Comparison of ENCODE assay signal across 2 cellular contexts in genomic region chr10:77041636-77042258, GRCh38.
TF ChIP-seq lines count a peak whose summit lies in the region.

No MANE protein-coding gene starts in this region.

TF ChIP-seq in GM23338, 12 proteins besides CTCF, POLR2A, EP300 and RAD21 (continued from another document):
- TF ChIP-seq, protein P1, sequence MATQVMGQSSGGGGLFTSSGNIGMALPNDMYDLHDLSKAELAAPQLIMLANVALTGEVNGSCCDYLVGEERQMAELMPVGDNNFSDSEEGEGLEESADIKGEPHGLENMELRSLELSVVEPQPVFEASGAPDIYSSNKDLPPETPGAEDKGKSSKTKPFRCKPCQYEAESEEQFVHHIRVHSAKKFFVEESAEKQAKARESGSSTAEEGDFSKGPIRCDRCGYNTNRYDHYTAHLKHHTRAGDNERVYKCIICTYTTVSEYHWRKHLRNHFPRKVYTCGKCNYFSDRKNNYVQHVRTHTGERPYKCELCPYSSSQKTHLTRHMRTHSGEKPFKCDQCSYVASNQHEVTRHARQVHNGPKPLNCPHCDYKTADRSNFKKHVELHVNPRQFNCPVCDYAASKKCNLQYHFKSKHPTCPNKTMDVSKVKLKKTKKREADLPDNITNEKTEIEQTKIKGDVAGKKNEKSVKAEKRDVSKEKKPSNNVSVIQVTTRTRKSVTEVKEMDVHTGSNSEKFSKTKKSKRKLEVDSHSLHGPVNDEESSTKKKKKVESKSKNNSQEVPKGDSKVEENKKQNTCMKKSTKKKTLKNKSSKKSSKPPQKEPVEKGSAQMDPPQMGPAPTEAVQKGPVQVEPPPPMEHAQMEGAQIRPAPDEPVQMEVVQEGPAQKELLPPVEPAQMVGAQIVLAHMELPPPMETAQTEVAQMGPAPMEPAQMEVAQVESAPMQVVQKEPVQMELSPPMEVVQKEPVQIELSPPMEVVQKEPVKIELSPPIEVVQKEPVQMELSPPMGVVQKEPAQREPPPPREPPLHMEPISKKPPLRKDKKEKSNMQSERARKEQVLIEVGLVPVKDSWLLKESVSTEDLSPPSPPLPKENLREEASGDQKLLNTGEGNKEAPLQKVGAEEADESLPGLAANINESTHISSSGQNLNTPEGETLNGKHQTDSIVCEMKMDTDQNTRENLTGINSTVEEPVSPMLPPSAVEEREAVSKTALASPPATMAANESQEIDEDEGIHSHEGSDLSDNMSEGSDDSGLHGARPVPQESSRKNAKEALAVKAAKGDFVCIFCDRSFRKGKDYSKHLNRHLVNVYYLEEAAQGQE (IDR thresholded peaks at IDR 0.05; ENCODE audit: unreplicated experiment) = no peak
- TF ChIP-seq ZNF114 (CRISPR knock-in tag; IDR thresholded peaks at IDR 0.05) (no peak), NANOG (IDR thresholded peaks at IDR 0.05; ENCODE audit: borderline replicate concordance) (no peak)
- TF ChIP-seq, protein P2, sequence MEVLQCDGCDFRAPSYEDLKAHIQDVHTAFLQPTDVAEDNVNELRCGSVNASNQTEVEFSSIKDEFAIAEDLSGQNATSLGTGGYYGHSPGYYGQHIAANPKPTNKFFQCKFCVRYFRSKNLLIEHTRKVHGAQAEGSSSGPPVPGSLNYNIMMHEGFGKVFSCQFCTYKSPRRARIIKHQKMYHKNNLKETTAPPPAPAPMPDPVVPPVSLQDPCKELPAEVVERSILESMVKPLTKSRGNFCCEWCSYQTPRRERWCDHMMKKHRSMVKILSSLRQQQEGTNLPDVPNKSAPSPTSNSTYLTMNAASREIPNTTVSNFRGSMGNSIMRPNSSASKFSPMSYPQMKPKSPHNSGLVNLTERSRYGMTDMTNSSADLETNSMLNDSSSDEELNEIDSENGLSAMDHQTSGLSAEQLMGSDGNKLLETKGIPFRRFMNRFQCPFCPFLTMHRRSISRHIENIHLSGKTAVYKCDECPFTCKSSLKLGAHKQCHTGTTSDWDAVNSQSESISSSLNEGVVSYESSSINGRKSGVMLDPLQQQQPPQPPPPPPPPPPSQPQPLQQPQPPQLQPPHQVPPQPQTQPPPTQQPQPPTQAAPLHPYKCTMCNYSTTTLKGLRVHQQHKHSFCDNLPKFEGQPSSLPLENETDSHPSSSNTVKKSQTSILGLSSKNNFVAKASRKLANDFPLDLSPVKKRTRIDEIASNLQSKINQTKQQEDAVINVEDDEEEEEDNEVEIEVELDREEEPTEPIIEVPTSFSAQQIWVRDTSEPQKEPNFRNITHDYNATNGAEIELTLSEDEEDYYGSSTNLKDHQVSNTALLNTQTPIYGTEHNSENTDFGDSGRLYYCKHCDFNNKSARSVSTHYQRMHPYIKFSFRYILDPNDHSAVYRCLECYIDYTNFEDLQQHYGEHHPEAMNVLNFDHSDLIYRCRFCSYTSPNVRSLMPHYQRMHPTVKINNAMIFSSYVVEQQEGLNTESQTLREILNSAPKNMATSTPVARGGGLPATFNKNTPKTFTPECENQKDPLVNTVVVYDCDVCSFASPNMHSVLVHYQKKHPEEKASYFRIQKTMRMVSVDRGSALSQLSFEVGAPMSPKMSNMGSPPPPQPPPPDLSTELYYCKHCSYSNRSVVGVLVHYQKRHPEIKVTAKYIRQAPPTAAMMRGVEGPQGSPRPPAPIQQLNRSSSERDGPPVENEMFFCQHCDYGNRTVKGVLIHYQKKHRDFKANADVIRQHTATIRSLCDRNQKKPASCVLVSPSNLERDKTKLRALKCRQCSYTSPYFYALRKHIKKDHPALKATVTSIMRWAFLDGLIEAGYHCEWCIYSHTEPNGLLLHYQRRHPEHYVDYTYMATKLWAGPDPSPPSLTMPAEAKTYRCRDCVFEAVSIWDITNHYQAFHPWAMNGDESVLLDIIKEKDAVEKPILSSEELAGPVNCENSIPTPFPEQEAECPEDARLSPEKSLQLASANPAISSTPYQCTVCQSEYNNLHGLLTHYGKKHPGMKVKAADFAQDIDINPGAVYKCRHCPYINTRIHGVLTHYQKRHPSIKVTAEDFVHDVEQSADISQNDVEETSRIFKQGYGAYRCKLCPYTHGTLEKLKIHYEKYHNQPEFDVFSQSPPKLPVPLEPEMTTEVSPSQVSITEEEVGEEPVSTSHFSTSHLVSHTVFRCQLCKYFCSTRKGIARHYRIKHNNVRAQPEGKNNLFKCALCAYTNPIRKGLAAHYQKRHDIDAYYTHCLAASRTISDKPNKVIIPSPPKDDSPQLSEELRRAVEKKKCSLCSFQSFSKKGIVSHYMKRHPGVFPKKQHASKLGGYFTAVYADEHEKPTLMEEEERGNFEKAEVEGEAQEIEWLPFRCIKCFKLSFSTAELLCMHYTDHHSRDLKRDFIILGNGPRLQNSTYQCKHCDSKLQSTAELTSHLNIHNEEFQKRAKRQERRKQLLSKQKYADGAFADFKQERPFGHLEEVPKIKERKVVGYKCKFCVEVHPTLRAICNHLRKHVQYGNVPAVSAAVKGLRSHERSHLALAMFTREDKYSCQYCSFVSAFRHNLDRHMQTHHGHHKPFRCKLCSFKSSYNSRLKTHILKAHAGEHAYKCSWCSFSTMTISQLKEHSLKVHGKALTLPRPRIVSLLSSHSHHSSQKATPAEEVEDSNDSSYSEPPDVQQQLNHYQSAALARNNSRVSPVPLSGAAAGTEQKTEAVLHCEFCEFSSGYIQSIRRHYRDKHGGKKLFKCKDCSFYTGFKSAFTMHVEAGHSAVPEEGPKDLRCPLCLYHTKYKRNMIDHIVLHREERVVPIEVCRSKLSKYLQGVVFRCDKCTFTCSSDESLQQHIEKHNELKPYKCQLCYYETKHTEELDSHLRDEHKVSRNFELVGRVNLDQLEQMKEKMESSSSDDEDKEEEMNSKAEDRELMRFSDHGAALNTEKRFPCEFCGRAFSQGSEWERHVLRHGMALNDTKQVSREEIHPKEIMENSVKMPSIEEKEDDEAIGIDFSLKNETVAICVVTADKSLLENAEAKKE (CRISPR knock-in tag; IDR thresholded peaks at IDR 0.05) = no peak
TF ChIP-seq in GM23338: peak in this region for 0.

TF ChIP-seq in SK-N-SH treated with all-trans-retinoic acid at 6 μM for 48 hours, 23 proteins besides CTCF, POLR2A, EP300 and RAD21 (continued from another document):
- TF ChIP-seq ZNF70 (CRISPR knock-in tag; IDR thresholded peaks at IDR 0.05) (no peak), ZC3H10 (CRISPR knock-in tag; IDR thresholded peaks at IDR 0.05) (no peak), POU6F1 (CRISPR knock-in tag; IDR thresholded peaks at IDR 0.05; ENCODE audit: borderline replicate concordance, low read depth) (no peak), OSR1 (CRISPR knock-in tag; IDR thresholded peaks at IDR 0.05) (no peak), RARB (CRISPR knock-in tag; IDR thresholded peaks at IDR 0.05) (no peak), BACH2 (CRISPR knock-in tag; IDR thresholded peaks at IDR 0.05; ENCODE audit: borderline replicate concordance) (no peak), ISL1 (CRISPR knock-in tag; IDR thresholded peaks at IDR 0.05) (0 out of 2 replicates have a peak, but pooled peaks have one; percentile 33), ARNTL (CRISPR knock-in tag; IDR thresholded peaks at IDR 0.05; ENCODE audit: borderline replicate concordance, low read depth) (no peak), ESRRG (CRISPR knock-in tag; IDR thresholded peaks at IDR 0.05) (no peak), SNAI2 (CRISPR knock-in tag; IDR thresholded peaks at IDR 0.05) (no peak), TOX (CRISPR knock-in tag; IDR thresholded peaks at IDR 0.05; ENCODE audit: borderline replicate concordance) (no peak), ZFP3 (CRISPR knock-in tag; IDR thresholded peaks at IDR 0.05) (0 out of 2 replicates have a peak, but pooled peaks have one; percentile 27), ZNF565 (CRISPR knock-in tag; conservative IDR thresholded peaks at IDR 0.05; ENCODE audit: low read depth) (no peak), PPARA (CRISPR knock-in tag; IDR thresholded peaks at IDR 0.05; ENCODE audit: borderline replicate concordance) (no peak)
